8 cellular contexts compared by ENCODE assay signal in the genomic region with DNA sequence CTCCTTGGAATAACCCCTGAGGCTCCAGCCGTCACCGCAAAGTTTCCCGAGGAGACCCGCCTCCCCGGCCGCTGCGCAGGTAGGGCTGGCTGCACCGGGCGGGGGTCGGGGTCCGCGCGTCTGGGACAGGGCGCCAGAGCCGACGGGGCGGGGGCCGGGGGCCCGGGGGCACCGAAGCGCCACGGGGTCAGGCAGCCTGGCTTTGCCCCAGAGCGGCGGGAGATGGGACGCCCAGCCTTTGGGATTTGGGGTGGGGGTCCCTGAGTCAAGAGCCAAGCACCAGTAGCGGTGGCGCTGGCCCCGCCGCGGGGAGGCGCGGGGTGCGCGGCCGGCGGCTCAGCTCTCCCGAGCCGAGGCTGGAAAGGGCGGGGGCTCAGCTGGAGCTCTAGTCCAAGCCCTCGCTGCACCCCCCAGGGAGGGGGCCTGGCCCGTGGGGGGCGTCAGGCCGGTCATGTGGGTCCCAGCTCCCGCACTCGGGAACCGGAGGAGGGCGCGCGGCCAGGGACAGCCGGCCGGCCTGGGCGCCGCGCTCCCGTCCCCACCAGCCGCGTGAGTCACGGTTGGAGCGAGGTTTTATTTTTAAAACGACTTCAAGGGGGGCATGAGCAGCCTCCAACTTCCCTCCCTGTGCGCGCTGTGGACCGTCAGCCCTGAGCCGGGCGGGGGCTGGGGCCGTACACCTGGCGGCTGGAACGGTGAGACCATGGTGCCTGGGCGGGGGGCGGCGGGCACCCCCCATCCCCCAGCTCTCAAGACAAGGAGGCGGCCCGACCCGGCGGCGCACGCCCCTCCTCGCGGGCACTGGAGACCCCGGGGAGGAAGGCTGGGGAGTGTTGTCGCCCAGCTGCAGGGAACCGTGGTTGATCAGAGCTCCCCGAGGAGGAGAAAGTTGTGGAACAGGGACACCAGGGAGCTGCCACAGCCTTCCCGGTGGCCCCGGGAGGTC. TPM values are rescaled to one million over a fixed set of nuclear protein-coding genes. Genes with fewer than 3 reads are reported as not detected.
DNase-seq lines count a peak whose midpoint lies in the region; ATAC-seq, FAIRE-seq and TF ChIP-seq lines count a peak whose summit lies in the region.

No MANE protein-coding gene starts in this region.

- FAIRE-seq in A549 (lab: Jason Lieb, UNC): no peak

- POLR2A ChIA-PET in A549 (lab: Yijun Ruan, JAX): no interaction called here

- H3K27ac Mint-ChIP-seq in activated CD4-positive, alpha-beta T cell treated with anti-CD3 and anti-CD28 coated beads, Interleukin-2, amount 10 ng/mL, durations not matched to agents 24 days and 14 days: no peak overlapping the region
- no peak overlapping the region for H3K27ac Mint-ChIP-seq in immature natural killer cell

- H3K9me3 ChIP-seq in A549 (no peaks in the 10 kb centered on the region), body of pancreas (no peaks in the 10 kb centered on the region)

- ATAC-seq in A549: peak; percentile 41 to 56; a peak in 4 of 6 replicates
- ATAC-seq in body of pancreas: peak; percentile 51

- TF ChIP-seq EP300 in A549 (IDR thresholded peaks at IDR 0.05): no peak

- peaks cover 19% of the 10 kb centered on the region for H3K4me1 ChIP-seq in A549
- H3K4me1 ChIP-seq in body of pancreas: peaks cover 15% of the 10 kb centered on the region

- TF ChIP-seq RAD21 in A549 (conservative IDR thresholded peaks at IDR 0.05 in 1 of 2, IDR thresholded peaks at IDR 0.05 in 1 of 2): no peak

- H3K27me3 ChIP-seq in body of pancreas: no peaks in the 10 kb centered on the region

- TF ChIP-seq POLR2A in A549 (IDR thresholded peaks at IDR 0.05; ENCODE audit: low read length): no peak
- TF ChIP-seq POLR2A in body of pancreas (IDR thresholded peaks at IDR 0.05): no peak

- intact Hi-C loops in body of pancreas (cut with DNase I): no loop called here
- intact Hi-C loops in activated CD4-positive, alpha-beta T cell treated with anti-CD3 and anti-CD28 coated beads, Interleukin-2, amount 10 ng/mL, durations not matched to agents 24 days and 14 days (cut with micrococcal nuclease): no loop called here

- DNase-seq in A549 (ENCODE audit: low read depth in 1 of 2, low spot score in 1 of 2) (no peak), HS-5 (ENCODE audit: low read depth) (peak; percentile 8), body of pancreas (peak in 3 of 4 donors; percentile 12 to 33 (median 27)), left kidney (ENCODE audit: low read depth, low spot score) (peak; percentile 78), SHP77 treated with DMSO at 0.1 percent for 48 hours (lab: John Stamatoyannopoulos, UW) (no peak), immature natural killer cell (no peak)
- no peak for DNase-seq in activated CD4-positive, alpha-beta T cell treated with anti-CD3 and anti-CD28 coated beads, Interleukin-2, amount 10 ng/mL, durations not matched to agents 24 days and 14 days

- H3K4me3 ChIP-seq in A549: peak overlapping the region; percentile 66
- peak overlapping the region; percentile 15 to 47 for H3K4me3 ChIP-seq in body of pancreas

- no peaks in the 10 kb centered on the region for H3K9me3 Mint-ChIP-seq in activated CD4-positive, alpha-beta T cell treated with anti-CD3 and anti-CD28 coated beads, Interleukin-2, amount 10 ng/mL, durations not matched to agents 24 days and 14 days
- no peaks in the 10 kb centered on the region for H3K9me3 Mint-ChIP-seq in immature natural killer cell

- 15% methylated on average over 30 of the region's 85 CpGs for WGBS in A549 (ENCODE audit: missing lambda C conversion rate)
- 2 to 13% methylated on average over 9 to 60 of the region's 85 CpGs for WGBS in body of pancreas, 2 donors

- 0 out of 3 replicates have a peak, but pooled peaks have one; percentile 10 for TF ChIP-seq CTCF in A549 (IDR thresholded peaks at IDR 0.05)
- TF ChIP-seq CTCF in body of pancreas (IDR thresholded peaks at IDR 0.05): no peak

- no peaks in the 10 kb centered on the region for H3K36me3 ChIP-seq in body of pancreas (replicated peaks in 1 of 2; ENCODE audit: insufficient read depth in 1 of 2, low read depth in 2 of 2)

- H3K4me1 Mint-ChIP-seq in activated CD4-positive, alpha-beta T cell treated with anti-CD3 and anti-CD28 coated beads, Interleukin-2, amount 10 ng/mL, durations not matched to agents 24 days and 14 days: peaks cover 2% of the 10 kb centered on the region
- peaks cover 0 to 4% of the 10 kb centered on the region in 2 donors for H3K4me1 Mint-ChIP-seq in immature natural killer cell

- H3K4me2 ChIP-seq in A549: peak overlapping the region; percentile 100

- no peak overlapping the region for H3K4me3 Mint-ChIP-seq in activated CD4-positive, alpha-beta T cell treated with anti-CD3 and anti-CD28 coated beads, Interleukin-2, amount 10 ng/mL, durations not matched to agents 24 days and 14 days
- H3K4me3 Mint-ChIP-seq in immature natural killer cell: no peak overlapping the region

- H3K36me3 Mint-ChIP-seq in activated CD4-positive, alpha-beta T cell treated with anti-CD3 and anti-CD28 coated beads, Interleukin-2, amount 10 ng/mL, durations not matched to agents 24 days and 14 days (ENCODE audit: low read depth): no peaks in the 10 kb centered on the region
- H3K36me3 Mint-ChIP-seq in immature natural killer cell: no peaks in the 10 kb centered on the region

- CTCF ChIA-PET in A549 (lab: Yijun Ruan, JAX): interaction anchor here (0.6 to 11.5 kb wide), 10 partner anchors 9 to 134 kb away, joined by 3 to 174 read pairs (median 4); no protein-coding TSS in a partner anchor

- peaks cover 31% of the 10 kb centered on the region for H3K27me3 Mint-ChIP-seq in activated CD4-positive, alpha-beta T cell treated with anti-CD3 and anti-CD28 coated beads, Interleukin-2, amount 10 ng/mL, durations not matched to agents 24 days and 14 days
- H3K27me3 Mint-ChIP-seq in immature natural killer cell (ENCODE audit: low read depth in 3 of 3): peaks cover 6 to 12% (median 10%) of the 10 kb centered on the region in 3 donors

- peak overlapping the region; percentile 50 to 78; a peak in 5 of 6 replicates for H3K27ac ChIP-seq in A549
- no peak overlapping the region for H3K27ac ChIP-seq in body of pancreas
- H3K27ac ChIP-seq in temporal lobe (ENCODE audit: low read depth, low read length): peak overlapping the region; percentile 78

TF ChIP-seq in A549, 52 proteins besides CTCF, POLR2A, EP300 and RAD21:
- TF ChIP-seq HDAC2 (IDR thresholded peaks at IDR 0.05) (no peak), MAFK (IDR thresholded peaks at IDR 0.05; ENCODE audit: partially characterized antibody) (no peak), FOSL2 (IDR thresholded peaks at IDR 0.05) (no peak), FOSL2 (CRISPR knock-in tag; IDR thresholded peaks at IDR 0.05) (peak; percentile 49)

RNA-seq across cellular contexts. Expression of gene FLRT1, which starts 0.6 kb away (rescaled TPM):
- polyA plus RNA-seq in A549 (2011; rRNA removed) (0.28 and 0.31 TPM in 2 replicates), A549 (2017; fragmentation: RNase III; extraction: RNeasy Plus Mini Kit Qiagen cat#74134 plus additional on column Dnase treatment) (0.07 to 0.13 TPM (median 0.10 TPM) in 3 replicates), immature natural killer cell (not detected)
- polyA plus RNA-seq in A549 (2012; cell fraction: cytosol; rRNA removed): 0.08 and 0.10 TPM in 2 replicates
- 0.02 and 0.10 TPM in 2 replicates for polyA plus RNA-seq in A549 (2012; cell fraction: nucleus; rRNA removed)
- 0.58 and 0.73 TPM in 2 replicates for polyA minus RNA-seq in A549 (2011; rRNA and poly(A)+ RNA removed)
- total RNA-seq in body of pancreas (under 1 TPM in 1 of 2 donors, not detected in 1; 0.26 TPM), temporal lobe (7.6 TPM)
- not detected in 2 replicates for total RNA-seq in activated CD4-positive, alpha-beta T cell treated with anti-CD3 and anti-CD28 coated beads, Interleukin-2, amount 10 ng/mL, durations not matched to agents 24 days and 14 days

RNA-seq across cellular contexts. Expression of gene OTUB1, which starts 50.1 kb away (rescaled TPM):
- 109 and 113 TPM in 2 replicates for polyA plus RNA-seq in A549 (2011; rRNA removed)
- 235 and 277 TPM in 2 replicates for polyA plus RNA-seq in A549 (2012; cell fraction: cytosol; rRNA removed)
- polyA plus RNA-seq in A549 (2012; cell fraction: nucleus; rRNA removed): 475 and 538 TPM in 2 replicates
- 94.0 to 97.4 TPM (median 95.8 TPM) in 3 replicates for polyA plus RNA-seq in A549 (2017; fragmentation: RNase III; extraction: RNeasy Plus Mini Kit Qiagen cat#74134 plus additional on column Dnase treatment)
- polyA minus RNA-seq in A549 (2011; rRNA and poly(A)+ RNA removed): 88.6 and 93.5 TPM in 2 replicates
- total RNA-seq in body of pancreas: 10 to 100 TPM; 20.8 to 36.3 TPM
- 34.9 TPM for total RNA-seq in temporal lobe
- total RNA-seq in activated CD4-positive, alpha-beta T cell treated with anti-CD3 and anti-CD28 coated beads, Interleukin-2, amount 10 ng/mL, durations not matched to agents 24 days and 14 days: 105 and 115 TPM in 2 replicates
- polyA plus RNA-seq in immature natural killer cell: 100 to 1,000 TPM; 143 to 204 (median 164) TPM

Comparison
In these comparisons a context has a peak if more than half of its experiments do, and no peak if none do; other contexts are left out.
1. DNase-seq: peak in HS-5 (single experiment), body of pancreas (3 of 4) and left kidney (single experiment); none in A549 (0 of 2), SHP77 treated with DMSO at 0.1 percent for 48 hours (single experiment), activated CD4-positive, alpha-beta T cell treated with anti-CD3 and anti-CD28 coated beads, Interleukin-2, amount 10 ng/mL, durations not matched to agents 24 days and 14 days (single experiment) and immature natural killer cell (0 of 3).
2. H3K27ac ChIP-seq: peak in A549 (2 of 2) and temporal lobe (single experiment); none in body of pancreas (0 of 4).